22 cellular contexts compared by ENCODE assay signal in genomic region chr3:145716519-145716918, GRCh38.
"Had no signal": no experiment of that assay in that cellular context is flagged by ENCODE, and none has a peak within 500 bp of the region (broad histone marks: within the 10 kb centered on the region; RNA-seq: fewer than 3 reads in every experiment).

No MANE protein-coding gene starts in this region.

- H3K27me3 Mint-ChIP-seq: activated CD4-positive, alpha-beta memory T cell treated with anti-CD3 and anti-CD28 coated beads, Interleukin-2, amount 10 ng/mL, durations not matched to agents 7 days and 5 days; activated CD4-positive, alpha-beta T cell treated with anti-CD3 and anti-CD28 coated beads for 36 hours; activated naive CD8-positive, alpha-beta T cell; progenitor cell of endocrine pancreas; stimulated activated memory B cell treated with anti-CD40 and anti-IgM and Interleukin-4, amounts not matched to agents 10 μg/mL and 1 μg/mL and 100 μg/mL, for 72 hours had no signal

- H3K9me3 ChIP-seq: breast epithelium, esophagus squamous epithelium, left lung, spleen, tibial nerve had no signal

- H3K27me3 ChIP-seq: breast epithelium, esophagus squamous epithelium, left lung, spleen, tibial nerve had no signal

- H3K27ac Mint-ChIP-seq: activated CD4-positive, alpha-beta memory T cell treated with anti-CD3 and anti-CD28 coated beads, Interleukin-2, amount 10 ng/mL, durations not matched to agents 7 days and 5 days; activated CD4-positive, alpha-beta T cell treated with anti-CD3 and anti-CD28 coated beads for 36 hours; activated naive CD8-positive, alpha-beta T cell; nephron; progenitor cell of endocrine pancreas; stimulated activated memory B cell treated with anti-CD40 and anti-IgM and Interleukin-4, amounts not matched to agents 10 μg/mL and 1 μg/mL and 100 μg/mL, for 72 hours had no signal

- DNase-seq: activated CD4-positive, alpha-beta memory T cell treated with anti-CD3 and anti-CD28 coated beads, Interleukin-2, amount 10 ng/mL, durations not matched to agents 7 days and 5 days; activated CD4-positive, alpha-beta T cell treated with anti-CD3 and anti-CD28 coated beads for 36 hours; activated gamma-delta T cell; activated T-cell treated with anti-CD3 and anti-CD28 coated beads, Interleukin-2, amount 50 U/mL, for 48 hours; anterior cingulate cortex; esophagus squamous epithelium; glutamatergic neuron; left lung; mesendoderm; occipital lobe; right cardiac atrium; spleen; stimulated activated CD4-positive, alpha-beta T cell treated with anti-CD3 and anti-CD28 coated beads, Interleukin-1b, Interleukin-23, amount 100 ng/mL, for 48 hours; SW 1271; WERI-Rb-1 had no signal

- ATAC-seq: activated CD4-positive, alpha-beta T cell treated with anti-CD3 and anti-CD28 coated beads for 36 hours; left lung; right cardiac atrium; stimulated activated memory B cell treated with anti-CD40 and anti-IgM and Interleukin-4, amounts not matched to agents 10 μg/mL and 1 μg/mL and 100 μg/mL, for 72 hours had no signal

- FAIRE-seq: islet of Langerhans had no signal

- H3K36me3 Mint-ChIP-seq: activated naive CD8-positive, alpha-beta T cell; stimulated activated memory B cell treated with anti-CD40 and anti-IgM and Interleukin-4, amounts not matched to agents 10 μg/mL and 1 μg/mL and 100 μg/mL, for 72 hours had no signal

- H3K4me1 Mint-ChIP-seq: activated CD4-positive, alpha-beta memory T cell treated with anti-CD3 and anti-CD28 coated beads, Interleukin-2, amount 10 ng/mL, durations not matched to agents 7 days and 5 days; activated CD4-positive, alpha-beta T cell treated with anti-CD3 and anti-CD28 coated beads for 36 hours; nephron; stimulated activated memory B cell treated with anti-CD40 and anti-IgM and Interleukin-4, amounts not matched to agents 10 μg/mL and 1 μg/mL and 100 μg/mL, for 72 hours had no signal

- H3K4me1 ChIP-seq: breast epithelium, esophagus squamous epithelium, left lung, spleen, tibial nerve had no signal

- H3K27ac ChIP-seq: breast epithelium, esophagus squamous epithelium, left lung, spleen, tibial nerve, WERI-Rb-1 had no signal

- H3K4me3 ChIP-seq: breast epithelium, esophagus squamous epithelium, left lung, spleen, tibial nerve had no signal

- H3K4me3 Mint-ChIP-seq: activated CD4-positive, alpha-beta memory T cell treated with anti-CD3 and anti-CD28 coated beads, Interleukin-2, amount 10 ng/mL, durations not matched to agents 7 days and 5 days; activated CD4-positive, alpha-beta T cell treated with anti-CD3 and anti-CD28 coated beads for 36 hours; activated naive CD8-positive, alpha-beta T cell; nephron; stimulated activated memory B cell treated with anti-CD40 and anti-IgM and Interleukin-4, amounts not matched to agents 10 μg/mL and 1 μg/mL and 100 μg/mL, for 72 hours had no signal

- H3K36me3 ChIP-seq: breast epithelium, esophagus squamous epithelium, left lung, spleen, tibial nerve, WERI-Rb-1 had no signal
